19 cellular contexts compared by ENCODE assay signal in the genomic region with DNA sequence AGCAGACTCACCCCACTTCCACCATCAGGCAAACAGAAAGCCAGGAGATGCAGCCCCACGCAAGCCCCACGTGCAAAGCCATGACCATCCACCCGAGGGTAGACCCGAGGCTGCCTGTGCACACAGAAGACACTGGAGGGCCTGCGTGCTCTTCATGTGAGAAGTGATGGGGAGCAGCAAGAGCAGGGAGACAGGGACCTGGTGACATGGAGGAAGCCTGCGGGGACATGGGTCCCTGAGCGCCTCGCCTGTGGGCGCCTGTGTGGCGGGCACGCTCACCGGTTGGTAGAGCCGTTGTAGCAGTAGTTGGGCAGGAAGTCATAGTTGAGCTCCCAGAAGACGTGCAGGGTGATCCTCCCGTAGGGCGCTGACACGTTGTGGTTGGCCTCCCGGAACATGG.
A peak's percentile ranks its signal among the peaks of the same experiment; 100 is the strongest.
DNase-seq lines count a peak whose midpoint lies in the region; ATAC-seq, FAIRE-seq and TF ChIP-seq lines count a peak whose summit lies in the region.
"Had no signal": no experiment of that assay in that cellular context is flagged by ENCODE, and none has a peak within 500 bp of the region (broad histone marks: within the 10 kb centered on the region; RNA-seq: fewer than 3 reads in every experiment).

No MANE protein-coding gene starts in this region.

- DNase-seq in Karpas-422 (peak; percentile 50), K562 (ENCODE audit: extremely low read depth in 1 of 4, low spot score in 3 of 4) (no peak), osteoblast (ENCODE audit: insufficient read length, low spot score, missing footprints) (peak; percentile 30), KG1 (lab: John Stamatoyannopoulos, UW) (no peak), DMS153 treated with DMSO at 0.1 percent for 48 hours (lab: John Stamatoyannopoulos, UW; ENCODE audit: unreplicated experiment) (no peak), ACHN (no peak)
- DNase-seq: EL, MG63, NCI-H1694 treated with DMSO at 0.1 percent for 48 hours, NCI-H2081 treated with DMSO at 0.1 percent for 48 hours, NCI-H446 treated with DMSO at 0.1 percent for 48 hours, NCI-H526 treated with DMSO at 0.1 percent for 48 hours had no signal

- intact Hi-C loops in K562 (cut with micrococcal nuclease) = no loop called here

- no peaks in the 10 kb centered on the region for H3K9me2 ChIP-seq in Karpas-422 (replicated peaks; ENCODE audit: insufficient read depth, low read length)

- H3K4me1 ChIP-seq in BLaER1 treated with 17β-estradiol and CSF1 and Interleukin-3, amounts not matched to agents 10 nM and 100 nM = peaks cover 7 to 87% (median 67%) of the 10 kb centered on the region in 10 experiments
- no peaks in the 10 kb centered on the region for H3K4me1 ChIP-seq in Karpas-422 (ENCODE audit: low read length)
- H3K4me1 ChIP-seq in K562 (replicated peaks in 1 of 2; ENCODE audit: control insufficient read depth in 2 of 2, insufficient read depth in 2 of 2, low read length in 2 of 2) = peaks cover 0 to 3% of the 10 kb centered on the region in 2 experiments; a peak in 1 of 5 replicates
- H3K4me1 ChIP-seq in osteoblast (ENCODE audit: insufficient read depth, low read length) = no peaks in the 10 kb centered on the region
- H3K4me1 ChIP-seq: HAP-1, SJSA1 had no signal

- no peak for TF ChIP-seq CTCF in K562 (IDR thresholded peaks at IDR 0.05 in 2 of 3, conservative IDR thresholded peaks at IDR 0.05 in 1 of 3; ENCODE audit: insufficient read depth in 2 of 3, low read depth in 1 of 3, low read length in 3 of 3)
- no peak for TF ChIP-seq CTCF in osteoblast (IDR thresholded peaks at IDR 0.05; ENCODE audit: extremely low read depth, low read depth, low read length)

- H3K79me2 ChIP-seq in Karpas-422 (ENCODE audit: low read length) (no peaks in the 10 kb centered on the region), K562 (ENCODE audit: control insufficient read depth, insufficient read depth, low read length) (no peaks in the 10 kb centered on the region), osteoblast (ENCODE audit: insufficient read depth, low read length) (no peaks in the 10 kb centered on the region)

- H3K9me1 ChIP-seq in K562 (ENCODE audit: control insufficient read depth, insufficient read depth, low read length) = no peaks in the 10 kb centered on the region

- POLR2A ChIA-PET in K562 (lab: Yijun Ruan, JAX) = interaction anchor here (0.5 to 0.6 kb wide), 2 partner anchors 11 to 724 kb away, joined by 3 read pairs; no protein-coding TSS in a partner anchor

- H3K4me3 ChIP-seq in BLaER1 treated with 17β-estradiol and CSF1 and Interleukin-3, amounts not matched to agents 10 nM and 100 nM = peak overlapping the region in 1 of 10 experiments; percentile 16; a peak in 2 of 20 replicates
- H3K4me3 ChIP-seq in Karpas-422 (ENCODE audit: low read length) = no peak overlapping the region
- no peak overlapping the region for H3K4me3 ChIP-seq in K562
- no peak overlapping the region for H3K4me3 ChIP-seq in osteoblast (ENCODE audit: insufficient read depth, low read length)
- H3K4me3 ChIP-seq: HAP-1, MG63, SJSA1 had no signal

- 83% methylated on average over 18 of the region's 18 CpGs for WGBS in K562 (ENCODE audit: insufficient coverage, low coverage, missing lambda C conversion rate)

- no peak for TF ChIP-seq EP300 in K562 (IDR thresholded peaks at IDR 0.05; ENCODE audit: low read length)

- CTCF ChIA-PET in K562 (lab: Yijun Ruan, JAX; ENCODE audit: low intra/inter-chr PET ratio) = no interaction called here

- no peak for FAIRE-seq in K562 (lab: Jason Lieb, UNC)
- FAIRE-seq: D721Med, HTR-8/SVneo had no signal

- H3K4me2 ChIP-seq in BLaER1 treated with 17β-estradiol and CSF1 and Interleukin-3, amounts not matched to agents 10 nM and 100 nM = peak overlapping the region in 10 of 11 experiments; percentile 26 to 95 (median 85); a peak in 19 of 22 replicates
- H3K4me2 ChIP-seq in Karpas-422 (ENCODE audit: low read depth, low read length, poor library complexity, severe bottlenecking) (no peak overlapping the region), K562 (ENCODE audit: insufficient read depth, low read length) (no peak overlapping the region), osteoblast (ENCODE audit: insufficient read depth, low read length) (no peak overlapping the region)

- peak overlapping the region in 6 of 11 experiments; percentile 43 to 70 (median 65); a peak in 12 of 22 replicates for H3K27ac ChIP-seq in BLaER1 treated with 17β-estradiol and CSF1 and Interleukin-3, amounts not matched to agents 10 nM and 100 nM
- H3K27ac ChIP-seq in Karpas-422 (ENCODE audit: low read length) = no peak overlapping the region
- H3K27ac ChIP-seq in K562 (ENCODE audit: extremely low read depth, low read depth, low read length) = no peak overlapping the region
- H3K27ac ChIP-seq in osteoblast (ENCODE audit: low read depth, low read length) = no peak overlapping the region
- H3K27ac ChIP-seq: RWPE1, SJSA1 had no signal

- peaks cover 0 to 2% (median 0%) of the 10 kb centered on the region in 11 experiments; a peak in 2 of 22 replicates for H3K9me3 ChIP-seq in BLaER1 treated with 17β-estradiol and CSF1 and Interleukin-3, amounts not matched to agents 10 nM and 100 nM (replicated peaks in 1 of 11)
- H3K9me3 ChIP-seq in Karpas-422 (ENCODE audit: low read length) (no peaks in the 10 kb centered on the region), K562 (replicated peaks; ENCODE audit: control insufficient read depth, insufficient read depth, low read depth, low read length) (no peaks in the 10 kb centered on the region), osteoblast (ENCODE audit: low read depth, low read length) (no peaks in the 10 kb centered on the region)
- H3K9me3 ChIP-seq: HAP-1, MG63, SJSA1 had no signal

- peak overlapping the region in 7 of 11 experiments; percentile 6 to 60 (median 30); a peak in 8 of 22 replicates for H3K9ac ChIP-seq in BLaER1 treated with 17β-estradiol and CSF1 and Interleukin-3, amounts not matched to agents 10 nM and 100 nM
- H3K9ac ChIP-seq in Karpas-422 (ENCODE audit: low read length) = no peak overlapping the region
- H3K9ac ChIP-seq in K562 (ENCODE audit: insufficient read depth in 1 of 2, low read depth in 2 of 2, low read length in 2 of 2) = no peak overlapping the region

- no peak; a peak in 1 of 4 replicates for TF ChIP-seq RAD21 in K562 (CRISPR knock-in tag; conservative IDR thresholded peaks at IDR 0.05 in 1 of 2, IDR thresholded peaks at IDR 0.05 in 1 of 2)

- in situ Hi-C loops in K562 (cut with MboI) (no loop called here), ACHN (cut with HindIII; ENCODE audit: low pct_ligation_motif_present, low pct_unique_long_range_greater_than_20kb, low sequenced_read_pairs) (no loop called here)

- BruUV-seq in K562 (replicated peaks; lab: Mats Ljungman, UMichigan) = no TSS peak

- peaks cover 37 to 97% (median 56%) of the 10 kb centered on the region in 11 experiments for H3K36me3 ChIP-seq in BLaER1 treated with 17β-estradiol and CSF1 and Interleukin-3, amounts not matched to agents 10 nM and 100 nM
- H3K36me3 ChIP-seq in Karpas-422 (ENCODE audit: insufficient read depth, low read length) (no peaks in the 10 kb centered on the region), K562 (ENCODE audit: control insufficient read depth, insufficient read depth, low read length) (peaks cover 35% of the 10 kb centered on the region; the same call in 1 of the 3 replicates), osteoblast (ENCODE audit: insufficient read depth, low read length) (peaks cover 51% of the 10 kb centered on the region)

- H4K20me1 ChIP-seq in BLaER1 treated with 17β-estradiol and CSF1 and Interleukin-3, amounts not matched to agents 10 nM and 100 nM = peaks cover 0 to 75% (median 36%) of the 10 kb centered on the region in 11 experiments; a peak in 16 of 22 replicates
- H4K20me1 ChIP-seq in Karpas-422 (ENCODE audit: insufficient read depth, low read depth, low read length) (no peaks in the 10 kb centered on the region), K562 (replicated peaks; ENCODE audit: control insufficient read depth, insufficient read depth, low read length) (no peaks in the 10 kb centered on the region), osteoblast (ENCODE audit: insufficient read depth, low read length) (no peaks in the 10 kb centered on the region)

- no peak for TF ChIP-seq POLR2A in K562 (conservative IDR thresholded peaks at IDR 0.05)

- H2AFZ ChIP-seq in Karpas-422 (ENCODE audit: low read length) (no peak overlapping the region), K562 (ENCODE audit: low read depth, low read length) (no peak overlapping the region), osteoblast (ENCODE audit: low read length) (no peak overlapping the region)

- ATAC-seq in K562 (peak; percentile 48; the same call in 1 of the 3 replicates), HG03342 (IDR thresholded peaks at IDR 0.05; ENCODE audit: unreplicated experiment) (no peak)

- H3K27me3 ChIP-seq in BLaER1 treated with 17β-estradiol and CSF1 and Interleukin-3, amounts not matched to agents 10 nM and 100 nM = no peaks in the 10 kb centered on the region
- H3K27me3 ChIP-seq in Karpas-422 (ENCODE audit: low read length) = no peaks in the 10 kb centered on the region
- H3K27me3 ChIP-seq in K562 (ENCODE audit: control insufficient read depth in 2 of 2, insufficient read depth in 2 of 2, low read length in 2 of 2) = no peaks in the 10 kb centered on the region
- H3K27me3 ChIP-seq in osteoblast (ENCODE audit: insufficient read depth, low read length) = no peaks in the 10 kb centered on the region
- H3K27me3 ChIP-seq: MG63, SJSA1 had no signal

TF ChIP-seq in K562, 482 proteins besides CTCF, POLR2A, EP300 and RAD21 (continues in another document):
- TF ChIP-seq, protein P1, sequence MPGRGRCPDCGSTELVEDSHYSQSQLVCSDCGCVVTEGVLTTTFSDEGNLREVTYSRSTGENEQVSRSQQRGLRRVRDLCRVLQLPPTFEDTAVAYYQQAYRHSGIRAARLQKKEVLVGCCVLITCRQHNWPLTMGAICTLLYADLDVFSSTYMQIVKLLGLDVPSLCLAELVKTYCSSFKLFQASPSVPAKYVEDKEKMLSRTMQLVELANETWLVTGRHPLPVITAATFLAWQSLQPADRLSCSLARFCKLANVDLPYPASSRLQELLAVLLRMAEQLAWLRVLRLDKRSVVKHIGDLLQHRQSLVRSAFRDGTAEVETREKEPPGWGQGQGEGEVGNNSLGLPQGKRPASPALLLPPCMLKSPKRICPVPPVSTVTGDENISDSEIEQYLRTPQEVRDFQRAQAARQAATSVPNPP (IDR thresholded peaks at IDR 0.05; ENCODE audit: borderline replicate concordance, insufficient read depth, insufficient read length) = no peak
- TF ChIP-seq HMGN3 (IDR thresholded peaks at IDR 0.05; ENCODE audit: borderline replicate concordance, extremely low read depth, insufficient read length, low read depth, low read length) = no peak
- no peak for TF ChIP-seq STAT5A (IDR thresholded peaks at IDR 0.05; ENCODE audit: borderline replicate concordance, low read length)
- TF ChIP-seq, protein P2, sequence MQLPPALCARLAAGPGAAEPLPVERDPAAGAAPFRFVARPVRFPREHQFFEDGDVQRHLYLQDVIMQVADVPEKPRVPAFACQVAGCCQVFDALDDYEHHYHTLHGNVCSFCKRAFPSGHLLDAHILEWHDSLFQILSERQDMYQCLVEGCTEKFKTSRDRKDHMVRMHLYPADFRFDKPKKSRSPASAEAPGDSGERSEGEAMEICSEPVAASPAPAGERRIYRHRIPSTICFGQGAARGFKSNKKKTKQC (CRISPR knock-in tag; IDR thresholded peaks at IDR 0.05) = no peak
- TF ChIP-seq, protein P3, sequence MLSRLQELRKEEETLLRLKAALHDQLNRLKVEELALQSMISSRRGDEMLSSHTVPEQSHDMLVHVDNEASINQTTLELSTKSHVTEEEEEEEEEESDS (CRISPR knock-in tag; IDR thresholded peaks at IDR 0.05) = no peak

Comparison
In these comparisons a context has a peak if more than half of its experiments do, and no peak if none do; other contexts are left out.
1. H3K27ac ChIP-seq: peak in BLaER1 treated with 17β-estradiol and CSF1 and Interleukin-3, amounts not matched to agents 10 nM and 100 nM (6 of 11); none in Karpas-422 (single experiment), K562 (single experiment) and osteoblast (single experiment).
2. H3K4me2 ChIP-seq: peak in BLaER1 treated with 17β-estradiol and CSF1 and Interleukin-3, amounts not matched to agents 10 nM and 100 nM (10 of 11); none in Karpas-422 (single experiment), K562 (single experiment) and osteoblast (single experiment).
3. H3K9ac ChIP-seq: peak in BLaER1 treated with 17β-estradiol and CSF1 and Interleukin-3, amounts not matched to agents 10 nM and 100 nM (7 of 11); none in Karpas-422 (single experiment) and K562 (0 of 2).
4. DNase-seq: peak in Karpas-422 (single experiment) and osteoblast (single experiment); none in K562 (0 of 4), KG1 (single experiment), DMS153 treated with DMSO at 0.1 percent for 48 hours (single experiment) and ACHN (single experiment).